In the genomic region with DNA sequence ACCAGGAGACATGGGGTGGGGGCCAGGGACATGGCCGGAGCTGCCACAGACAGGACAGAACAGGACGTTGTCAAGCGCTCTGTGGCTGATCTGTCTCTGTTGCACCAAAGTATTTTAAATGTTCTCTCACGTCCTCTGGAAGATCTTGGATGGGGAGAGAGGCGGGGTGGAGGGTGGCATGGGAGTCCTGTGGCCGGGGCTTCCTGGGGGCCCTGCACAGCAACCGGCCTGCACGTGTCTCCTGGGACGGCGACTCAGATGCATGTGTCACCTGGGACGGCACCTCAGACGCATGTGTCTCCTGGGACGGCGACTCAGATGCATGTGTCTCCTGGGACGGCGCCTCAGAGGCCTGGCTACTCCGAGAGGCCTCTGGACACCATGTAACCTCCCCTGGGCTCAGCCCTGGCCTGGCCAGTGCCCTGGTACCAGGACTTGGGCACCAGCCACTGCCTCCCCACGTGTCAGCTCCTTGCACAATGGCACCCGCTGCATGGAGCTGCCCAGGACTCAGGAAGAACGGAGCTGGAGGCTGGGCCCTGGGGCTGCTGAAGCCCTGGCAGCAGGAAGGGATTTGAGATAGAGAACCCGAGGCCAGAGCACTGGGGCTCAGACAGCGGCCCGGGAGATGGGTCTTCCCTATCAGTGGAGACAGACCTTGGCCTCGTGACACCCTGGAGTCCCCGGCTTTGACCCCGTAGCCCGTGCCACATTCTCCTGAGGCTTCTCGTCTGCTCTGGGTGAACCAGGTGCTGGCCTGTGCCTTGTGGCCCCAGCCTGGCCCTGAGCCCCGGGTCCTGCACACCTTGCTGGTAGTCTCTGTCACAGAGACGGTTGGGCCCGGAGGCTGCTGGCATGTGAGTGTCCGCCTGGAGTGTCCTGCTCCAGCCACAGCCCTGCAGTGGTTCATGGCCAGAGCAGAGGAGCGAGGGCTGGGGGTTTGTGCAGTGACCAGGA, we compare ENCODE assay signal across 9 cellular contexts. TPM values are rescaled to one million over a fixed set of nuclear protein-coding genes. Genes with fewer than 3 reads are reported as not detected.
DNase-seq lines count a peak whose midpoint lies in the region; ATAC-seq, FAIRE-seq and TF ChIP-seq lines count a peak whose summit lies in the region.
"Had no signal": no experiment of that assay in that cellular context is flagged by ENCODE, and none has a peak within 500 bp of the region (broad histone marks: within the 10 kb centered on the region; RNA-seq: fewer than 3 reads in every experiment).

No MANE protein-coding gene starts in this region.

- no peak overlapping the region for H3K4me3 ChIP-seq in kidney (ENCODE audit: low read length in 2 of 2)

- no peak overlapping the region for H3K27ac ChIP-seq in kidney (ENCODE audit: low read depth in 2 of 2, low read length in 2 of 2)

- ATAC-seq in T-helper 17 cell: no peak
- peak; percentile 21 to 49 for ATAC-seq in stimulated activated naive B cell treated with anti-CD40 and anti-IgM and Interleukin-4, amounts not matched to agents 10 μg/mL and 1 μg/mL and 100 μg/mL, for 72 hours (replicated peaks)
- ATAC-seq in GM18517 (IDR thresholded peaks at IDR 0.05; ENCODE audit: unreplicated experiment): no peak

- peaks cover 0 to 2% of the 10 kb centered on the region in 2 donors for H3K4me1 ChIP-seq in kidney (ENCODE audit: control insufficient read depth in 1 of 2, insufficient read depth in 1 of 2, low read depth in 1 of 2, low read length in 2 of 2)

- TF ChIP-seq CTCF in kidney (IDR thresholded peaks at IDR 0.05; ENCODE audit: borderline replicate concordance, extremely low read depth, insufficient read depth): no peak

- H3K9me3 ChIP-seq in T-helper 17 cell (ENCODE audit: control insufficient read depth, low read length, poor library complexity, severe bottlenecking) (no peaks in the 10 kb centered on the region), kidney (ENCODE audit: control insufficient read depth in 1 of 2, low read length in 2 of 2) (no peaks in the 10 kb centered on the region)
- H3K9me3 ChIP-seq: gastroesophageal sphincter had no signal

- H3K4me1 Mint-ChIP-seq in T-helper 17 cell: peaks cover 11% of the 10 kb centered on the region
- peaks cover 16 to 32% of the 10 kb centered on the region in 2 donors for H3K4me1 Mint-ChIP-seq in stimulated activated naive B cell treated with anti-CD40 and anti-IgM and Interleukin-4, amounts not matched to agents 10 μg/mL and 1 μg/mL and 100 μg/mL, for 72 hours

- H3K27me3 Mint-ChIP-seq in T-helper 17 cell: peaks cover 9% of the 10 kb centered on the region
- peaks cover 11 to 22% of the 10 kb centered on the region in 2 donors for H3K27me3 Mint-ChIP-seq in stimulated activated naive B cell treated with anti-CD40 and anti-IgM and Interleukin-4, amounts not matched to agents 10 μg/mL and 1 μg/mL and 100 μg/mL, for 72 hours

- peak overlapping the region; percentile 67 for H3K4me3 Mint-ChIP-seq in T-helper 17 cell
- peak overlapping the region in 1 of 2 donors; percentile 57 for H3K4me3 Mint-ChIP-seq in stimulated activated naive B cell treated with anti-CD40 and anti-IgM and Interleukin-4, amounts not matched to agents 10 μg/mL and 1 μg/mL and 100 μg/mL, for 72 hours

- peak; percentile 64 for DNase-seq in activated effector memory CD4-positive, alpha-beta T cell treated with anti-CD3 and anti-CD28 coated beads, Interleukin-2, amount 50 U/mL, for 16 hours
- no peak for DNase-seq in activated effector memory CD4-positive, alpha-beta T cell treated with Interleukin-2 at 50 U/mL for 16 hours
- DNase-seq in T-helper 17 cell (no peak), kidney (peak; percentile 78), NCI-H226 (no peak), AG08396 (ENCODE audit: low spot score) (no peak)
- peak; percentile 54 for DNase-seq in stimulated activated naive B cell treated with anti-CD40 and anti-IgM and Interleukin-4, amounts not matched to agents 10 μg/mL and 1 μg/mL and 100 μg/mL, for 72 hours

- intact Hi-C loops in kidney (cut with DNase I): loop anchor here (5.0 kb wide), 1 partner anchor 265 kb away; no protein-coding TSS in a partner anchor

- no peak for FAIRE-seq in kidney (lab: Jason Lieb, UNC)

- H3K9ac ChIP-seq in kidney (ENCODE audit: low read length in 2 of 2): no peak overlapping the region

- H3K27ac Mint-ChIP-seq in T-helper 17 cell: no peak overlapping the region
- H3K27ac Mint-ChIP-seq in stimulated activated naive B cell treated with anti-CD40 and anti-IgM and Interleukin-4, amounts not matched to agents 10 μg/mL and 1 μg/mL and 100 μg/mL, for 72 hours: peak overlapping the region; percentile 67

- no peaks in the 10 kb centered on the region for H3K36me3 Mint-ChIP-seq in T-helper 17 cell (ENCODE audit: low read depth)
- H3K36me3 Mint-ChIP-seq in stimulated activated naive B cell treated with anti-CD40 and anti-IgM and Interleukin-4, amounts not matched to agents 10 μg/mL and 1 μg/mL and 100 μg/mL, for 72 hours: no peaks in the 10 kb centered on the region

- H3K9me3 Mint-ChIP-seq in stimulated activated naive B cell treated with anti-CD40 and anti-IgM and Interleukin-4, amounts not matched to agents 10 μg/mL and 1 μg/mL and 100 μg/mL, for 72 hours: no peaks in the 10 kb centered on the region

- no peaks in the 10 kb centered on the region for H3K36me3 ChIP-seq in kidney (ENCODE audit: control insufficient read depth in 1 of 2, insufficient read depth in 2 of 2, low read length in 2 of 2)
- H3K36me3 ChIP-seq: gastroesophageal sphincter had no signal

RNA-seq across cellular contexts. Expression of a gene that starts 14.7 kb away (rescaled TPM):
- 10 to 100 TPM; 10.8 to 13.7 TPM for total RNA-seq in T-helper 17 cell
- 7.2 TPM for total RNA-seq in kidney
- 5.1 TPM for polyA plus RNA-seq in kidney (ENCODE audit: insufficient read depth, low read depth, low replicate concordance)

Comparison
In these comparisons a context has a peak if more than half of its experiments do, and no peak if none do; other contexts are left out.
1. DNase-seq: peak in activated effector memory CD4-positive, alpha-beta T cell treated with anti-CD3 and anti-CD28 coated beads, Interleukin-2, amount 50 U/mL, for 16 hours (single experiment), kidney (single experiment) and stimulated activated naive B cell treated with anti-CD40 and anti-IgM and Interleukin-4, amounts not matched to agents 10 μg/mL and 1 μg/mL and 100 μg/mL, for 72 hours (single experiment); none in activated effector memory CD4-positive, alpha-beta T cell treated with Interleukin-2 at 50 U/mL for 16 hours (single experiment), T-helper 17 cell (0 of 3), NCI-H226 (single experiment) and AG08396 (single experiment).
2. ATAC-seq: peak in stimulated activated naive B cell treated with anti-CD40 and anti-IgM and Interleukin-4, amounts not matched to agents 10 μg/mL and 1 μg/mL and 100 μg/mL, for 72 hours (2 of 2); none in T-helper 17 cell (single experiment) and GM18517 (single experiment).